In genomic region chr22:26601726-26602125, GRCh38 we compare ENCODE assay signal across 32 cellular contexts. TPM values are rescaled to one million over a fixed set of nuclear protein-coding genes. Genes with fewer than 3 reads are reported as not detected.
"Had no signal": no experiment of that assay in that cellular context is flagged by ENCODE, and none has a peak within 500 bp of the region (broad histone marks: within the 10 kb centered on the region; RNA-seq: fewer than 3 reads in every experiment).

No MANE protein-coding gene starts in this region.

- DNase-seq: activated CD4-positive, alpha-beta T cell treated with anti-CD3 and anti-CD28 coated beads for 36 hours; activated CD4-positive, alpha-beta T cell treated with anti-CD3 and anti-CD28 coated beads, Interleukin-2, amount 50 U/mL, for 1 hour; activated CD4-positive, CD25-positive, alpha-beta regulatory T cell; activated CD8-positive, alpha-beta memory T cell treated with anti-CD3 and anti-CD28 coated beads, Interleukin-2, amount 50 U/mL, for 4 hours; activated CD8-positive, alpha-beta T cell treated with anti-CD3 and anti-CD28 coated beads for 36 hours; activated gamma-delta T cell treated with Interleukin-2 at 50 U/mL for 16 hours; activated naive CD4-positive, alpha-beta T cell treated with anti-CD3 and anti-CD28 coated beads, Interleukin-2, amount 10 ng/mL, durations not matched to agents 7 days and 5 days; activated naive CD8-positive, alpha-beta T cell treated with anti-CD3 and anti-CD28 coated beads for 36 hours; activated T-cell treated with anti-CD3 and anti-CD28 coated beads, Interleukin-2, amount 50 U/mL, for 72 hours; brain microvascular endothelial cell; KBM-7; NCI-H1048; NCI-H146; NCI-H187 treated with DMSO at 0.1 percent for 48 hours; NCI-H2081 treated with DMSO at 0.1 percent for 48 hours; NCI-H2171; NCI-H2227 treated with DMSO at 0.1 percent for 48 hours; NCI-H446 treated with DMSO at 0.1 percent for 48 hours; NCI-H524 treated with DMSO at 0.1 percent for 48 hours; NCI-H748 treated with DMSO at 0.1 percent for 48 hours; OCI-M1; RPMI8226; T-helper 1 cell had no signal

- H3K27ac ChIP-seq: brain microvascular endothelial cell, cardiac muscle cell, SK-N-MC, VCaP had no signal

- H3K27me3 ChIP-seq: brain microvascular endothelial cell, cardiac muscle cell had no signal

- H3K36me3 ChIP-seq: brain microvascular endothelial cell, cardiac muscle cell had no signal

- H3K4me3 Mint-ChIP-seq: activated CD4-positive, alpha-beta T cell treated with anti-CD3 and anti-CD28 coated beads for 36 hours; activated CD8-positive, alpha-beta T cell treated with anti-CD3 and anti-CD28 coated beads for 36 hours; activated naive CD4-positive, alpha-beta T cell treated with anti-CD3 and anti-CD28 coated beads, Interleukin-2, amount 10 ng/mL, durations not matched to agents 7 days and 5 days; activated naive CD8-positive, alpha-beta T cell treated with anti-CD3 and anti-CD28 coated beads for 36 hours; activated T-cell treated with anti-CD3 and anti-CD28 coated beads, Interleukin-2, amount 50 U/mL, for 72 hours had no signal

- H3K4me3 ChIP-seq: cardiac muscle cell, SK-N-MC had no signal

- H3K36me3 Mint-ChIP-seq: activated naive CD4-positive, alpha-beta T cell treated with anti-CD3 and anti-CD28 coated beads, Interleukin-2, amount 10 ng/mL, durations not matched to agents 7 days and 5 days had no signal

- H3K27me3 Mint-ChIP-seq: activated CD4-positive, alpha-beta T cell treated with anti-CD3 and anti-CD28 coated beads for 36 hours; activated CD8-positive, alpha-beta T cell treated with anti-CD3 and anti-CD28 coated beads for 36 hours; activated naive CD8-positive, alpha-beta T cell treated with anti-CD3 and anti-CD28 coated beads for 36 hours had no signal

- H3K27ac Mint-ChIP-seq: activated CD4-positive, alpha-beta T cell treated with anti-CD3 and anti-CD28 coated beads for 36 hours; activated CD8-positive, alpha-beta T cell treated with anti-CD3 and anti-CD28 coated beads for 36 hours; activated naive CD4-positive, alpha-beta T cell treated with anti-CD3 and anti-CD28 coated beads, Interleukin-2, amount 10 ng/mL, durations not matched to agents 7 days and 5 days; activated naive CD8-positive, alpha-beta T cell treated with anti-CD3 and anti-CD28 coated beads for 36 hours; activated T-cell treated with anti-CD3 and anti-CD28 coated beads, Interleukin-2, amount 50 U/mL, for 72 hours; activated T-helper 2 cell treated with anti-CD3 and anti-CD28 coated beads, Interferon-gamma antibody, Interleukin-2, Interleukin-4, amounts not matched to agents 10 μg/mL and 5 μg/mL and 100 μg/mL, durations not matched to agents 14 hours and 24 hours and 36 hours had no signal

- H3K9me3 Mint-ChIP-seq: activated CD8-positive, alpha-beta T cell treated with anti-CD3 and anti-CD28 coated beads for 36 hours; activated naive CD4-positive, alpha-beta T cell treated with anti-CD3 and anti-CD28 coated beads, Interleukin-2, amount 10 ng/mL, durations not matched to agents 7 days and 5 days; activated naive CD8-positive, alpha-beta T cell treated with anti-CD3 and anti-CD28 coated beads for 36 hours; activated T-cell treated with anti-CD3 and anti-CD28 coated beads, Interleukin-2, amount 50 U/mL, for 72 hours; activated T-helper 2 cell treated with anti-CD3 and anti-CD28 coated beads, Interferon-gamma antibody, Interleukin-2, Interleukin-4, amounts not matched to agents 10 μg/mL and 5 μg/mL and 100 μg/mL, durations not matched to agents 14 hours and 24 hours and 36 hours had no signal

RNA-seq across cellular contexts. Expression of gene CRYBB1, which starts 16.1 kb away (rescaled TPM):
- total RNA-seq: activated CD4-positive, alpha-beta T cell treated with anti-CD3 and anti-CD28 coated beads for 36 hours; activated CD8-positive, alpha-beta T cell treated with anti-CD3 and anti-CD28 coated beads for 36 hours; activated naive CD8-positive, alpha-beta T cell treated with anti-CD3 and anti-CD28 coated beads for 36 hours; activated T-cell treated with anti-CD3 and anti-CD28 coated beads, Interleukin-2, amount 50 U/mL, for 72 hours; activated T-helper 2 cell treated with anti-CD3 and anti-CD28 coated beads, Interferon-gamma antibody, Interleukin-2, Interleukin-4, amounts not matched to agents 10 μg/mL and 5 μg/mL and 100 μg/mL, durations not matched to agents 14 hours and 24 hours and 36 hours; cardiac muscle cell; LHCN-M2; M059J; T-helper 2 cell treated with Interferon-gamma antibody and Interleukin-4, amounts not matched to agents 100 ng/mL and 5 ng/mL, for 36 hours had no signal
- polyA plus RNA-seq: cardiac muscle cell had no signal

RNA-seq across cellular contexts. Expression of gene CRYBA4, which starts 20.0 kb away (rescaled TPM):
- total RNA-seq: activated CD4-positive, alpha-beta T cell treated with anti-CD3 and anti-CD28 coated beads for 36 hours; activated CD8-positive, alpha-beta T cell treated with anti-CD3 and anti-CD28 coated beads for 36 hours; activated naive CD8-positive, alpha-beta T cell treated with anti-CD3 and anti-CD28 coated beads for 36 hours; activated T-helper 2 cell treated with anti-CD3 and anti-CD28 coated beads, Interferon-gamma antibody, Interleukin-2, Interleukin-4, amounts not matched to agents 10 μg/mL and 5 μg/mL and 100 μg/mL, durations not matched to agents 14 hours and 24 hours and 36 hours; cardiac muscle cell; LHCN-M2; M059J; Right ventricle myocardium inferior; T-helper 2 cell treated with Interferon-gamma antibody and Interleukin-4, amounts not matched to agents 100 ng/mL and 5 ng/mL, for 36 hours had no signal
- polyA plus RNA-seq: adipose tissue had no signal
